In the genomic region with DNA sequence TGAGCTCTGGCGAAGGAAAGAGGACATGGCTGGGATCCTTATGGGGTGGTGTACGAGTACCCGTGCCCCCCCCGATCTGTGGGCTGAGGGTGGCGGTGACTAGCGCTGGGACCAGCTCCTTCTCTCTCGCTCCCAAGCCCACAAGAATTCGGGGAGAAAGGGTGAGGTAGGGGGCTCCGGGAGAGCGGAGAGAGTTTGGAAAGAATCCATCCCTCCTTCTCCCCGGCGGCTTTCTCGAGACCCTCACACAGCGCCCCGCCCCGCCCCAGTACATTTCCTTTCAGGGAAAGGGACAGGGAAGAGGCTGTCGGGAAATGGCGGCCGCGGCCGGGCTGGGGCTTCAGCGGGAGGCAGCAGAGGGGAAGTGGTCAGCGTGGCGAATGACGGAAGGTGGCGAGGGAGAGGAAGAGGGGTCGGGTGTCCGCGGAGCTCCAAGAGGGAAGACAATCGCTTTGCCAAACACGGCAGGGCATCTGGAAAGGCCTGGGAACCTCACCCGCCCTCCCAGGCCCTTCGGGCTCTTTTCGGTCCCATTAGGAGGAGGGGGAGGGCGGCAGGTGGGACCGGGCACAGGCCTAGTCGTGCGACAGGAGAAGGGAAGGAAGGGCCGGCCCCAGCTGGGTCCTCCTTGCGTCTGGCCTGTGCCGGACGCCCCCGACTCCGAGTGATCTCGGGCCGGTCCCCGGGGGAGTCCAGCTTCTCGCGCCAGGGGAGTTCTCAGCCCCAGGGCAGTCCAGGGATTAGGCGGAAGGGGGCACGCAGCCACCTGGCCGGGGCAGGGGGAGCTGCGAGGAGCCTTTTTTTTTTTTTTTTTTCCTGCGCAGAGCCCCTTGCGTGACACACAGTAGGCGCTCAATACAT, we compare ENCODE assay signal across 8 cellular contexts. TPM values are rescaled to one million over a fixed set of nuclear protein-coding genes. Genes with fewer than 3 reads are reported as not detected.
DNase-seq lines count a peak whose midpoint lies in the region; ATAC-seq, FAIRE-seq and TF ChIP-seq lines count a peak whose summit lies in the region.
"Had no signal": no experiment of that assay in that cellular context is flagged by ENCODE, and none has a peak within 500 bp of the region (broad histone marks: within the 10 kb centered on the region; RNA-seq: fewer than 3 reads in every experiment).

No MANE protein-coding gene starts in this region.

- TF ChIP-seq CTCF in GM12864 (IDR thresholded peaks at IDR 0.05; ENCODE audit: low read depth, low read length, missing control alignments) (no peak), pancreas (IDR thresholded peaks at IDR 0.05) (no peak)

- H3K27me3 ChIP-seq in pancreas: no peaks in the 10 kb centered on the region

- peak overlapping the region; percentile 82 for H3K4me3 Mint-ChIP-seq in activated naive CD8-positive, alpha-beta T cell treated with anti-CD3 and anti-CD28 coated beads, Interleukin-2, amount 50 U/mL, for 24 hours

- H3K27ac ChIP-seq in pancreas: peak overlapping the region; percentile 67 to 90 (median 83)

- peaks cover 2% of the 10 kb centered on the region for H3K36me3 Mint-ChIP-seq in activated naive CD8-positive, alpha-beta T cell treated with anti-CD3 and anti-CD28 coated beads, Interleukin-2, amount 50 U/mL, for 24 hours (ENCODE audit: low read depth)

- no peaks in the 10 kb centered on the region for H3K27me3 Mint-ChIP-seq in activated naive CD8-positive, alpha-beta T cell treated with anti-CD3 and anti-CD28 coated beads, Interleukin-2, amount 50 U/mL, for 24 hours

- WGBS in pancreas, 2 donors: 0 to 17% methylated on average over 51 to 56 of the region's 56 CpGs

- H3K9me3 Mint-ChIP-seq in activated naive CD8-positive, alpha-beta T cell treated with anti-CD3 and anti-CD28 coated beads, Interleukin-2, amount 50 U/mL, for 24 hours: no peaks in the 10 kb centered on the region

- peak; percentile 40 for ATAC-seq in HG02588 (IDR thresholded peaks at IDR 0.05; ENCODE audit: unreplicated experiment)
- peak; percentile 45 for ATAC-seq in activated naive CD8-positive, alpha-beta T cell treated with anti-CD3 and anti-CD28 coated beads, Interleukin-2, amount 50 U/mL, for 24 hours
- peak; percentile 92 for ATAC-seq in Right ventricle myocardium superior (ENCODE audit: poor library complexity)
- ATAC-seq in pancreas: peak; percentile 76 to 85 (median 78)

- peak overlapping the region; percentile 97 for H3K27ac Mint-ChIP-seq in activated naive CD8-positive, alpha-beta T cell treated with anti-CD3 and anti-CD28 coated beads, Interleukin-2, amount 50 U/mL, for 24 hours

- peaks cover 0 to 3% (median 0%) of the 10 kb centered on the region in 3 donors for H3K4me1 ChIP-seq in pancreas

- H3K4me1 Mint-ChIP-seq in activated naive CD8-positive, alpha-beta T cell treated with anti-CD3 and anti-CD28 coated beads, Interleukin-2, amount 50 U/mL, for 24 hours: peaks cover 40% of the 10 kb centered on the region

- intact Hi-C loops in Right ventricle myocardium superior (cut with DNase I): no loop called here
- intact Hi-C loops in pancreas (cut with DNase I): no loop called here

- H3K9me3 ChIP-seq in pancreas: no peaks in the 10 kb centered on the region

- DNase-seq in GM12864 (ENCODE audit: low read depth) (no peak), NOMO-1 treated with DMSO at 0.1 percent for 48 hours (lab: John Stamatoyannopoulos, UW; ENCODE audit: unreplicated experiment) (peak; percentile 26), Right ventricle myocardium superior (peak; percentile 83), pancreas (peak; percentile 35 to 81 (median 58)), DMS114 treated with DMSO at 0.1 percent for 48 hours (lab: John Stamatoyannopoulos, UW; ENCODE audit: unreplicated experiment) (no peak)
- peak; percentile 50 for DNase-seq in activated naive CD8-positive, alpha-beta T cell treated with anti-CD3 and anti-CD28 coated beads, Interleukin-2, amount 50 U/mL, for 24 hours

- H3K4me3 ChIP-seq in GM12864 (ENCODE audit: low read depth, low read length) (peak overlapping the region; percentile 47), pancreas (peak overlapping the region; percentile 5 to 49 (median 33))

- no peaks in the 10 kb centered on the region for H3K36me3 ChIP-seq in pancreas

- FAIRE-seq in pancreas (lab: Jason Lieb, UNC): no peak
- FAIRE-seq: colon had no signal

RNA-seq across cellular contexts. Expression of gene HNRNPH2, which starts 10.2 kb away (rescaled TPM):
- total RNA-seq in Right ventricle myocardium superior: 46.9 TPM
- 10 to 100 TPM; 15.0 to 32.8 (median 23.3) TPM for total RNA-seq in pancreas
- 10 to 100 TPM; 16.2 to 42.5 TPM for polyA plus RNA-seq in pancreas

RNA-seq across cellular contexts. Expression of gene GLA, which starts 10.5 kb away (rescaled TPM):
- total RNA-seq in Right ventricle myocardium superior (9.1 TPM), pancreas (10 to 100 TPM in 1 of 6 donors, 1 to 10 TPM in 5; 5.1 to 12.8 (median 7.3) TPM)
- polyA plus RNA-seq in pancreas: 10 to 100 TPM; 11.2 to 20.5 TPM

RNA-seq across cellular contexts. Expression of gene RPL36A, which starts 27.4 kb away (rescaled TPM):
- total RNA-seq in Right ventricle myocardium superior (72.0 TPM), pancreas (100 to 1,000 TPM in 4 of 6 donors, 10 to 100 TPM in 2; 78.4 to 258 (median 115) TPM)
- polyA plus RNA-seq in pancreas: 1,000 to 10,000 TPM; 1,169 to 1,515 TPM

RNA-seq across cellular contexts. Expression of gene BTK, which starts 32.2 kb away (rescaled TPM):
- 1.8 TPM for total RNA-seq in Right ventricle myocardium superior
- 1 to 10 TPM in 3 of 6 donors, under 1 TPM in 3; 0.43 to 5.6 (median 0.97) TPM for total RNA-seq in pancreas
- polyA plus RNA-seq in pancreas: 1 to 10 TPM in 1 of 2 donors, under 1 TPM in 1; 0.53 to 1.7 TPM

Comparison
In these comparisons a context has a peak if more than half of its experiments do, and no peak if none do; other contexts are left out.
1. DNase-seq: peak in NOMO-1 treated with DMSO at 0.1 percent for 48 hours (single experiment), activated naive CD8-positive, alpha-beta T cell treated with anti-CD3 and anti-CD28 coated beads, Interleukin-2, amount 50 U/mL, for 24 hours (single experiment), Right ventricle myocardium superior (single experiment) and pancreas (6 of 6); none in GM12864 (single experiment) and DMS114 treated with DMSO at 0.1 percent for 48 hours (single experiment).
2. ATAC-seq: peak in every context shown above with its lines; median percentile 92 in Right ventricle myocardium superior; 78 in pancreas; 45 in activated naive CD8-positive, alpha-beta T cell treated with anti-CD3 and anti-CD28 coated beads, Interleukin-2, amount 50 U/mL, for 24 hours; 40 in HG02588.